ENCODE assay signal across 8 cellular contexts in genomic region chr17:54969658-54970572, GRCh38. TPM values are rescaled to one million over a fixed set of nuclear protein-coding genes. Genes with fewer than 3 reads are reported as not detected.
DNase-seq lines count a peak whose midpoint lies in the region; ATAC-seq and TF ChIP-seq lines count a peak whose summit lies in the region.

No MANE protein-coding gene starts in this region.

- peak overlapping the region in 1 of 2 donors; percentile 53 for H3K4me3 Mint-ChIP-seq in activated T-cell treated with anti-CD3 and anti-CD28 coated beads, Interleukin-2, amount 50 U/mL, for 72 hours
- H3K4me3 Mint-ChIP-seq in activated T-cell treated with anti-CD3 and anti-CD28 coated beads, Interleukin-2, amount 50 U/mL, for 24 hours = no peak overlapping the region
- no peak overlapping the region for H3K4me3 Mint-ChIP-seq in type B pancreatic cell

- TF ChIP-seq CTCF in adrenal gland (IDR thresholded peaks at IDR 0.05) (no peak), right lobe of liver (IDR thresholded peaks at IDR 0.05) (no peak), tibial nerve (IDR thresholded peaks at IDR 0.05) (no peak), type B pancreatic cell (conservative IDR thresholded peaks at IDR 0.05) (no peak)

- H3K4me1 ChIP-seq in adrenal gland (replicated peaks in 1 of 2) (peaks cover 14 to 31% of the 10 kb centered on the region in 2 donors), right lobe of liver (peaks cover 0 to 30% (median 0%) of the 10 kb centered on the region in 4 donors), tibial nerve (peaks cover 0 to 37% (median 12%) of the 10 kb centered on the region in 4 donors)

- peak overlapping the region in 2 of 4 donors; percentile 66 for H3K4me3 ChIP-seq in adrenal gland
- H3K4me3 ChIP-seq in right lobe of liver = peak overlapping the region in 2 of 3 donors; percentile 77 to 80
- peak overlapping the region in 3 of 4 donors; percentile 74 to 94 (median 90) for H3K4me3 ChIP-seq in tibial nerve

- peaks cover 30% of the 10 kb centered on the region for H3K4me1 Mint-ChIP-seq in activated T-cell treated with anti-CD3 and anti-CD28 coated beads, Interleukin-2, amount 50 U/mL, for 72 hours (ENCODE audit: low read depth)
- peaks cover 28% of the 10 kb centered on the region for H3K4me1 Mint-ChIP-seq in activated T-cell treated with anti-CD3 and anti-CD28 coated beads, Interleukin-2, amount 50 U/mL, for 24 hours (ENCODE audit: low read depth)
- H3K4me1 Mint-ChIP-seq in type B pancreatic cell (ENCODE audit: unreplicated experiment) = peaks cover 25% of the 10 kb centered on the region

- no peaks in the 10 kb centered on the region for H3K36me3 ChIP-seq in adrenal gland (replicated peaks in 1 of 2)
- no peaks in the 10 kb centered on the region for H3K36me3 ChIP-seq in right lobe of liver
- peaks cover 0 to 7% (median 0%) of the 10 kb centered on the region in 3 donors for H3K36me3 ChIP-seq in tibial nerve

- ATAC-seq in activated T-cell treated with anti-CD3 and anti-CD28 coated beads, Interleukin-2, amount 50 U/mL, for 72 hours (replicated peaks in 1 of 2) = no peak
- no peak for ATAC-seq in right lobe of liver
- ATAC-seq in GM18873 (IDR thresholded peaks at IDR 0.05; ENCODE audit: low FRiP score, unreplicated experiment) = no peak

- H3K36me3 Mint-ChIP-seq in activated T-cell treated with anti-CD3 and anti-CD28 coated beads, Interleukin-2, amount 50 U/mL, for 72 hours (ENCODE audit: insufficient read depth in 2 of 2) = no peaks in the 10 kb centered on the region
- peaks cover 15% of the 10 kb centered on the region for H3K36me3 Mint-ChIP-seq in activated T-cell treated with anti-CD3 and anti-CD28 coated beads, Interleukin-2, amount 50 U/mL, for 24 hours (ENCODE audit: low read depth)
- peaks cover 7% of the 10 kb centered on the region for H3K36me3 Mint-ChIP-seq in type B pancreatic cell

- H3K27me3 ChIP-seq in adrenal gland (no peaks in the 10 kb centered on the region), right lobe of liver (no peaks in the 10 kb centered on the region), tibial nerve (no peaks in the 10 kb centered on the region)

- WGBS in adrenal gland, 4 donors = 23 to 29% (median 28%) methylated on average over 7 of the region's 7 CpGs
- 29% methylated on average over 7 of the region's 7 CpGs for WGBS in right lobe of liver (ENCODE audit: insufficient coverage, low coverage, low lambda C conversion rate, missing lambda C conversion rate)
- WGBS in tibial nerve, 2 donors = 38 to 45% methylated on average over 7 of the region's 7 CpGs

- TF ChIP-seq EP300 in tibial nerve (IDR thresholded peaks at IDR 0.05) = no peak

- H3K9me3 ChIP-seq in adrenal gland (replicated peaks in 1 of 3) (no peaks in the 10 kb centered on the region), right lobe of liver (no peaks in the 10 kb centered on the region), tibial nerve (no peaks in the 10 kb centered on the region)

- intact Hi-C loops in adrenal gland (cut with DNase I) = no loop called here
- intact Hi-C loops in right lobe of liver (cut with DNase I) = no loop called here

- no peaks in the 10 kb centered on the region for H3K27me3 Mint-ChIP-seq in activated T-cell treated with anti-CD3 and anti-CD28 coated beads, Interleukin-2, amount 50 U/mL, for 72 hours (ENCODE audit: low read depth)
- no peaks in the 10 kb centered on the region for H3K27me3 Mint-ChIP-seq in activated T-cell treated with anti-CD3 and anti-CD28 coated beads, Interleukin-2, amount 50 U/mL, for 24 hours
- no peaks in the 10 kb centered on the region for H3K27me3 Mint-ChIP-seq in type B pancreatic cell

- peak overlapping the region; percentile 72 for H3K27ac Mint-ChIP-seq in activated T-cell treated with anti-CD3 and anti-CD28 coated beads, Interleukin-2, amount 50 U/mL, for 72 hours
- no peak overlapping the region for H3K27ac Mint-ChIP-seq in activated T-cell treated with anti-CD3 and anti-CD28 coated beads, Interleukin-2, amount 50 U/mL, for 24 hours
- H3K27ac Mint-ChIP-seq in type B pancreatic cell = no peak overlapping the region

- peak overlapping the region in 4 of 5 donors; percentile 79 to 94 (median 88) for H3K27ac ChIP-seq in adrenal gland
- H3K27ac ChIP-seq in right lobe of liver = peak overlapping the region in 2 of 3 donors; percentile 64 to 74
- peak overlapping the region in 3 of 4 donors; percentile 87 to 91 (median 89) for H3K27ac ChIP-seq in tibial nerve

- H3K9me3 Mint-ChIP-seq in activated T-cell treated with anti-CD3 and anti-CD28 coated beads, Interleukin-2, amount 50 U/mL, for 72 hours = no peaks in the 10 kb centered on the region
- H3K9me3 Mint-ChIP-seq in activated T-cell treated with anti-CD3 and anti-CD28 coated beads, Interleukin-2, amount 50 U/mL, for 24 hours = no peaks in the 10 kb centered on the region
- H3K9me3 Mint-ChIP-seq in type B pancreatic cell = no peaks in the 10 kb centered on the region

- no peak for DNase-seq in activated T-cell treated with anti-CD3 and anti-CD28 coated beads, Interleukin-2, amount 50 U/mL, for 72 hours
- no peak for DNase-seq in activated T-cell treated with anti-CD3 and anti-CD28 coated beads, Interleukin-2, amount 50 U/mL, for 24 hours
- DNase-seq in adrenal gland (no peak), right lobe of liver (no peak), tibial nerve (ENCODE audit: low spot score in 2 of 2) (no peak), SKM-1 treated with dmso at 0.1 percent for 144 hours (lab: John Stamatoyannopoulos, UW; ENCODE audit: unreplicated experiment) (no peak), type B pancreatic cell (ENCODE audit: extremely low spot score, unreplicated experiment) (no peak)

- no peak for TF ChIP-seq POLR2A in adrenal gland (IDR thresholded peaks at IDR 0.05)
- no peak for TF ChIP-seq POLR2A in right lobe of liver (IDR thresholded peaks at IDR 0.05)
- no peak for TF ChIP-seq POLR2A in tibial nerve (IDR thresholded peaks at IDR 0.05)

RNA-seq across cellular contexts. Expression of gene STXBP4, which starts 1.4 kb away (rescaled TPM):
- 1 to 10 TPM; 6.3 to 6.4 TPM for total RNA-seq in activated T-cell treated with anti-CD3 and anti-CD28 coated beads, Interleukin-2, amount 50 U/mL, for 72 hours
- 10 to 100 TPM in 6 of 8 donors, 1 to 10 TPM in 2; 6.0 to 50.7 (median 13.2) TPM for total RNA-seq in adrenal gland
- polyA plus RNA-seq in adrenal gland = 10 to 100 TPM in 1 of 3 donors, 1 to 10 TPM in 1, under 1 TPM in 1; 0.81 to 11.2 (median 3.5) TPM
- total RNA-seq in right lobe of liver = 10 to 100 TPM in 1 of 6 experiments, 1 to 10 TPM in 5; 2.2 to 14.8 (median 3.7) TPM
- total RNA-seq in tibial nerve = 10 to 100 TPM; 21.6 to 64.8 (median 28.2) TPM
- 14.6 and 23.7 TPM in 2 replicates for total RNA-seq in type B pancreatic cell (ENCODE audit: low replicate concordance)

RNA-seq across cellular contexts. Expression of gene COX11, which starts 1.5 kb away (rescaled TPM):
- total RNA-seq in activated T-cell treated with anti-CD3 and anti-CD28 coated beads, Interleukin-2, amount 50 U/mL, for 72 hours = 10 to 100 TPM; 52.1 to 52.7 TPM
- total RNA-seq in adrenal gland = 10 to 100 TPM; 37.5 to 63.5 (median 55.3) TPM
- 10 to 100 TPM; 16.8 to 32.8 (median 26.9) TPM for polyA plus RNA-seq in adrenal gland
- total RNA-seq in right lobe of liver = 10 to 100 TPM; 20.4 to 29.1 (median 24.8) TPM
- total RNA-seq in tibial nerve = 100 to 1,000 TPM in 1 of 4 donors, 10 to 100 TPM in 3; 50.7 to 105 (median 81.1) TPM
- total RNA-seq in type B pancreatic cell (ENCODE audit: low replicate concordance) = 53.6 and 79.8 TPM in 2 replicates
